28 cellular contexts compared by ENCODE assay signal in genomic region chr3:147843331-147843730, GRCh38.
"Had no signal": no experiment of that assay in that cellular context is flagged by ENCODE, and none has a peak within 500 bp of the region (broad histone marks: within the 10 kb centered on the region; RNA-seq: fewer than 3 reads in every experiment).

No MANE protein-coding gene starts in this region.

- ATAC-seq: activated CD4-positive, alpha-beta T cell treated with anti-CD3 and anti-CD28 coated beads for 36 hours; activated T-cell treated with anti-CD3 and anti-CD28 coated beads, Interleukin-2, amount 50 U/mL, for 72 hours had no signal

- H3K36me3 Mint-ChIP-seq: activated naive CD4-positive, alpha-beta T cell treated with anti-CD3 and anti-CD28 coated beads, Interleukin-2, amount 10 ng/mL, durations not matched to agents 7 days and 5 days; activated naive CD8-positive, alpha-beta T cell treated with anti-CD3 and anti-CD28 coated beads, Interleukin-2, amount 10 ng/mL, durations not matched to agents 7 days and 5 days had no signal

- H3K27me3 Mint-ChIP-seq: activated CD4-positive, alpha-beta memory T cell treated with anti-CD3 and anti-CD28 coated beads, Interleukin-2, amount 10 ng/mL, durations not matched to agents 7 days and 5 days; activated CD4-positive, alpha-beta T cell treated with anti-CD3 and anti-CD28 coated beads for 36 hours; activated naive CD4-positive, alpha-beta T cell treated with anti-CD3 and anti-CD28 coated beads, Interleukin-2, amount 10 ng/mL, durations not matched to agents 7 days and 5 days; activated naive CD8-positive, alpha-beta T cell treated with anti-CD3 and anti-CD28 coated beads, Interleukin-2, amount 10 ng/mL, durations not matched to agents 7 days and 5 days had no signal

- H3K4me1 Mint-ChIP-seq: activated CD4-positive, alpha-beta memory T cell treated with anti-CD3 and anti-CD28 coated beads, Interleukin-2, amount 10 ng/mL, durations not matched to agents 7 days and 5 days; activated CD4-positive, alpha-beta T cell treated with anti-CD3 and anti-CD28 coated beads for 36 hours; activated naive CD4-positive, alpha-beta T cell treated with anti-CD3 and anti-CD28 coated beads, Interleukin-2, amount 10 ng/mL, durations not matched to agents 7 days and 5 days; activated naive CD8-positive, alpha-beta T cell treated with anti-CD3 and anti-CD28 coated beads, Interleukin-2, amount 10 ng/mL, durations not matched to agents 7 days and 5 days had no signal

- H3K27ac ChIP-seq: adrenal gland, coronary artery, VCaP had no signal

- H3K36me3 ChIP-seq: adrenal gland had no signal

- H3K4me3 ChIP-seq: adrenal gland, coronary artery had no signal

- H3K4me3 Mint-ChIP-seq: activated CD4-positive, alpha-beta memory T cell treated with anti-CD3 and anti-CD28 coated beads, Interleukin-2, amount 10 ng/mL, durations not matched to agents 7 days and 5 days; activated CD4-positive, alpha-beta T cell treated with anti-CD3 and anti-CD28 coated beads for 36 hours; activated naive CD4-positive, alpha-beta T cell treated with anti-CD3 and anti-CD28 coated beads, Interleukin-2, amount 10 ng/mL, durations not matched to agents 7 days and 5 days; activated naive CD8-positive, alpha-beta T cell treated with anti-CD3 and anti-CD28 coated beads, Interleukin-2, amount 10 ng/mL, durations not matched to agents 7 days and 5 days; activated T-cell treated with anti-CD3 and anti-CD28 coated beads, Interleukin-2, amount 50 U/mL, for 72 hours had no signal

- H3K4me1 ChIP-seq: adrenal gland had no signal

- H3K27ac Mint-ChIP-seq: activated CD4-positive, alpha-beta memory T cell treated with anti-CD3 and anti-CD28 coated beads, Interleukin-2, amount 10 ng/mL, durations not matched to agents 7 days and 5 days; activated CD4-positive, alpha-beta T cell treated with anti-CD3 and anti-CD28 coated beads for 36 hours; activated naive CD4-positive, alpha-beta T cell treated with anti-CD3 and anti-CD28 coated beads, Interleukin-2, amount 10 ng/mL, durations not matched to agents 7 days and 5 days; activated naive CD8-positive, alpha-beta T cell treated with anti-CD3 and anti-CD28 coated beads, Interleukin-2, amount 10 ng/mL, durations not matched to agents 7 days and 5 days; activated T-cell treated with anti-CD3 and anti-CD28 coated beads, Interleukin-2, amount 50 U/mL, for 72 hours; activated T-helper 2 cell treated with anti-CD3 and anti-CD28 coated beads, Interferon-gamma antibody, Interleukin-2, Interleukin-4, amounts not matched to agents 10 μg/mL and 5 μg/mL and 100 μg/mL, durations not matched to agents 14 hours and 24 hours and 36 hours had no signal

- DNase-seq: activated CD4-positive, alpha-beta memory T cell treated with anti-CD3 and anti-CD28 coated beads, Interleukin-2, amount 10 ng/mL, durations not matched to agents 7 days and 5 days; activated CD4-positive, alpha-beta T cell treated with anti-CD3 and anti-CD28 coated beads for 36 hours; activated CD4-positive, alpha-beta T cell treated with anti-CD3 and anti-CD28 coated beads, Interleukin-2, amount 50 U/mL, for 1 hour; activated gamma-delta T cell treated with Interleukin-2 at 50 U/mL for 16 hours; activated naive CD4-positive, alpha-beta T cell treated with anti-CD3 and anti-CD28 coated beads, Interleukin-2, amount 10 ng/mL, durations not matched to agents 7 days and 5 days; activated naive CD8-positive, alpha-beta T cell treated with anti-CD3 and anti-CD28 coated beads, Interleukin-2, amount 10 ng/mL, durations not matched to agents 7 days and 5 days; activated T-cell treated with anti-CD3 and anti-CD28 coated beads for 4 hours; activated T-cell treated with anti-CD3 and anti-CD28 coated beads, Interleukin-2, amount 50 U/mL, for 72 hours; adrenal gland; anterior cingulate cortex; central memory CD4-positive, alpha-beta T cell; NCI-H1048; NCI-H1417; NCI-H1694; NCI-H2029; NCI-H2107; NCI-H2171 treated with DMSO at 0.1 percent for 48 hours; NCI-H226; NCI-H510A; NCI-H526 treated with DMSO at 0.1 percent for 48 hours; NCI-H82; NK-92 treated with Interleukin-12 subunit alpha and Interleukin-12 subunit beta, amount 100 ng/mL, for 24 hours; SHP77 treated with DMSO at 0.1 percent for 48 hours; T-helper 2 cell; T1000 had no signal

- H3K9me3 Mint-ChIP-seq: activated CD4-positive, alpha-beta memory T cell treated with anti-CD3 and anti-CD28 coated beads, Interleukin-2, amount 10 ng/mL, durations not matched to agents 7 days and 5 days; activated naive CD4-positive, alpha-beta T cell treated with anti-CD3 and anti-CD28 coated beads, Interleukin-2, amount 10 ng/mL, durations not matched to agents 7 days and 5 days; activated T-helper 2 cell treated with anti-CD3 and anti-CD28 coated beads, Interferon-gamma antibody, Interleukin-2, Interleukin-4, amounts not matched to agents 10 μg/mL and 5 μg/mL and 100 μg/mL, durations not matched to agents 14 hours and 24 hours and 36 hours had no signal

- H3K27me3 ChIP-seq: adrenal gland had no signal

- H3K9me3 ChIP-seq: adrenal gland had no signal
